ENCODE assay signal across 1 cellular context in genomic region chr1:227787513-227788278, GRCh38.
A peak's percentile ranks its signal among the peaks of the same experiment; 100 is the strongest.
TF ChIP-seq lines count a peak whose summit lies in the region.

No MANE protein-coding gene starts in this region.

TF ChIP-seq in WTC11, 78 proteins besides CTCF, POLR2A, EP300 and RAD21 (continued from another document and continues in another):
- TF ChIP-seq STAT6 (CRISPR knock-in tag; conservative IDR thresholded peaks at IDR 0.05; ENCODE audit: low read depth), result no peak
- no peak for TF ChIP-seq ZNF138 (CRISPR knock-in tag; conservative IDR thresholded peaks at IDR 0.05)
- TF ChIP-seq FOXP1 (CRISPR knock-in tag; IDR thresholded peaks at IDR 0.05; ENCODE audit: borderline replicate concordance), result 0 out of 2 replicates have a peak, but pooled peaks have one; percentile 48
- no peak for TF ChIP-seq ATF1 (CRISPR knock-in tag; IDR thresholded peaks at IDR 0.05)
- no peak for TF ChIP-seq ZSCAN18 (CRISPR knock-in tag; IDR thresholded peaks at IDR 0.05)
- no peak for TF ChIP-seq TP53 (CRISPR knock-in tag; IDR thresholded peaks at IDR 0.05)
- TF ChIP-seq ZNF232 (CRISPR knock-in tag; IDR thresholded peaks at IDR 0.05), result 0 out of 2 replicates have a peak, but pooled peaks have one; percentile 26
- no peak for TF ChIP-seq E2F1 (CRISPR knock-in tag; IDR thresholded peaks at IDR 0.05)
- TF ChIP-seq, protein P1, sequence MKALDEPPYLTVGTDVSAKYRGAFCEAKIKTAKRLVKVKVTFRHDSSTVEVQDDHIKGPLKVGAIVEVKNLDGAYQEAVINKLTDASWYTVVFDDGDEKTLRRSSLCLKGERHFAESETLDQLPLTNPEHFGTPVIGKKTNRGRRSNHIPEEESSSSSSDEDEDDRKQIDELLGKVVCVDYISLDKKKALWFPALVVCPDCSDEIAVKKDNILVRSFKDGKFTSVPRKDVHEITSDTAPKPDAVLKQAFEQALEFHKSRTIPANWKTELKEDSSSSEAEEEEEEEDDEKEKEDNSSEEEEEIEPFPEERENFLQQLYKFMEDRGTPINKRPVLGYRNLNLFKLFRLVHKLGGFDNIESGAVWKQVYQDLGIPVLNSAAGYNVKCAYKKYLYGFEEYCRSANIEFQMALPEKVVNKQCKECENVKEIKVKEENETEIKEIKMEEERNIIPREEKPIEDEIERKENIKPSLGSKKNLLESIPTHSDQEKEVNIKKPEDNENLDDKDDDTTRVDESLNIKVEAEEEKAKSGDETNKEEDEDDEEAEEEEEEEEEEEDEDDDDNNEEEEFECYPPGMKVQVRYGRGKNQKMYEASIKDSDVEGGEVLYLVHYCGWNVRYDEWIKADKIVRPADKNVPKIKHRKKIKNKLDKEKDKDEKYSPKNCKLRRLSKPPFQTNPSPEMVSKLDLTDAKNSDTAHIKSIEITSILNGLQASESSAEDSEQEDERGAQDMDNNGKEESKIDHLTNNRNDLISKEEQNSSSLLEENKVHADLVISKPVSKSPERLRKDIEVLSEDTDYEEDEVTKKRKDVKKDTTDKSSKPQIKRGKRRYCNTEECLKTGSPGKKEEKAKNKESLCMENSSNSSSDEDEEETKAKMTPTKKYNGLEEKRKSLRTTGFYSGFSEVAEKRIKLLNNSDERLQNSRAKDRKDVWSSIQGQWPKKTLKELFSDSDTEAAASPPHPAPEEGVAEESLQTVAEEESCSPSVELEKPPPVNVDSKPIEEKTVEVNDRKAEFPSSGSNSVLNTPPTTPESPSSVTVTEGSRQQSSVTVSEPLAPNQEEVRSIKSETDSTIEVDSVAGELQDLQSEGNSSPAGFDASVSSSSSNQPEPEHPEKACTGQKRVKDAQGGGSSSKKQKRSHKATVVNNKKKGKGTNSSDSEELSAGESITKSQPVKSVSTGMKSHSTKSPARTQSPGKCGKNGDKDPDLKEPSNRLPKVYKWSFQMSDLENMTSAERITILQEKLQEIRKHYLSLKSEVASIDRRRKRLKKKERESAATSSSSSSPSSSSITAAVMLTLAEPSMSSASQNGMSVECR (CRISPR knock-in tag; IDR thresholded peaks at IDR 0.05; ENCODE audit: borderline replicate concordance), result no peak
- TF ChIP-seq SMAD3 (CRISPR knock-in tag; IDR thresholded peaks at IDR 0.05; ENCODE audit: borderline replicate concordance), result no peak
- TF ChIP-seq ETV6 (CRISPR knock-in tag; IDR thresholded peaks at IDR 0.05), result no peak
- TF ChIP-seq, protein P2, sequence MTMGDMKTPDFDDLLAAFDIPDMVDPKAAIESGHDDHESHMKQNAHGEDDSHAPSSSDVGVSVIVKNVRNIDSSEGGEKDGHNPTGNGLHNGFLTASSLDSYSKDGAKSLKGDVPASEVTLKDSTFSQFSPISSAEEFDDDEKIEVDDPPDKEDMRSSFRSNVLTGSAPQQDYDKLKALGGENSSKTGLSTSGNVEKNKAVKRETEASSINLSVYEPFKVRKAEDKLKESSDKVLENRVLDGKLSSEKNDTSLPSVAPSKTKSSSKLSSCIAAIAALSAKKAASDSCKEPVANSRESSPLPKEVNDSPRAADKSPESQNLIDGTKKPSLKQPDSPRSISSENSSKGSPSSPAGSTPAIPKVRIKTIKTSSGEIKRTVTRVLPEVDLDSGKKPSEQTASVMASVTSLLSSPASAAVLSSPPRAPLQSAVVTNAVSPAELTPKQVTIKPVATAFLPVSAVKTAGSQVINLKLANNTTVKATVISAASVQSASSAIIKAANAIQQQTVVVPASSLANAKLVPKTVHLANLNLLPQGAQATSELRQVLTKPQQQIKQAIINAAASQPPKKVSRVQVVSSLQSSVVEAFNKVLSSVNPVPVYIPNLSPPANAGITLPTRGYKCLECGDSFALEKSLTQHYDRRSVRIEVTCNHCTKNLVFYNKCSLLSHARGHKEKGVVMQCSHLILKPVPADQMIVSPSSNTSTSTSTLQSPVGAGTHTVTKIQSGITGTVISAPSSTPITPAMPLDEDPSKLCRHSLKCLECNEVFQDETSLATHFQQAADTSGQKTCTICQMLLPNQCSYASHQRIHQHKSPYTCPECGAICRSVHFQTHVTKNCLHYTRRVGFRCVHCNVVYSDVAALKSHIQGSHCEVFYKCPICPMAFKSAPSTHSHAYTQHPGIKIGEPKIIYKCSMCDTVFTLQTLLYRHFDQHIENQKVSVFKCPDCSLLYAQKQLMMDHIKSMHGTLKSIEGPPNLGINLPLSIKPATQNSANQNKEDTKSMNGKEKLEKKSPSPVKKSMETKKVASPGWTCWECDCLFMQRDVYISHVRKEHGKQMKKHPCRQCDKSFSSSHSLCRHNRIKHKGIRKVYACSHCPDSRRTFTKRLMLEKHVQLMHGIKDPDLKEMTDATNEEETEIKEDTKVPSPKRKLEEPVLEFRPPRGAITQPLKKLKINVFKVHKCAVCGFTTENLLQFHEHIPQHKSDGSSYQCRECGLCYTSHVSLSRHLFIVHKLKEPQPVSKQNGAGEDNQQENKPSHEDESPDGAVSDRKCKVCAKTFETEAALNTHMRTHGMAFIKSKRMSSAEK (CRISPR knock-in tag; IDR thresholded peaks at IDR 0.05; ENCODE audit: borderline replicate concordance), result no peak
- no peak for TF ChIP-seq SMAD4 (CRISPR knock-in tag; IDR thresholded peaks at IDR 0.05)
- TF ChIP-seq NFYB (CRISPR knock-in tag; conservative IDR thresholded peaks at IDR 0.05; ENCODE audit: low read depth), result no peak
- TF ChIP-seq, protein P3, sequence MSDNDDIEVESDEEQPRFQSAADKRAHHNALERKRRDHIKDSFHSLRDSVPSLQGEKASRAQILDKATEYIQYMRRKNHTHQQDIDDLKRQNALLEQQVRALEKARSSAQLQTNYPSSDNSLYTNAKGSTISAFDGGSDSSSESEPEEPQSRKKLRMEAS (CRISPR knock-in tag; IDR thresholded peaks at IDR 0.05), result peak; percentile 65; the same call in 1 of the 2 replicates
- TF ChIP-seq JUN (CRISPR knock-in tag; IDR thresholded peaks at IDR 0.05), result no peak
- peak; percentile 50; the same call in 1 of the 2 replicates for TF ChIP-seq NFE2L1 (CRISPR knock-in tag; IDR thresholded peaks at IDR 0.05)
- peak; percentile 37; the same call in 1 of the 2 replicates for TF ChIP-seq ESRRA (CRISPR knock-in tag; IDR thresholded peaks at IDR 0.05; ENCODE audit: borderline replicate concordance)
- TF ChIP-seq FOXJ3 (CRISPR knock-in tag; IDR thresholded peaks at IDR 0.05; ENCODE audit: borderline replicate concordance), result no peak
- TF ChIP-seq ZNF425 (CRISPR knock-in tag; conservative IDR thresholded peaks at IDR 0.05), result no peak
- TF ChIP-seq JAZF1 (CRISPR knock-in tag; IDR thresholded peaks at IDR 0.05), result no peak
- TF ChIP-seq, protein P4, sequence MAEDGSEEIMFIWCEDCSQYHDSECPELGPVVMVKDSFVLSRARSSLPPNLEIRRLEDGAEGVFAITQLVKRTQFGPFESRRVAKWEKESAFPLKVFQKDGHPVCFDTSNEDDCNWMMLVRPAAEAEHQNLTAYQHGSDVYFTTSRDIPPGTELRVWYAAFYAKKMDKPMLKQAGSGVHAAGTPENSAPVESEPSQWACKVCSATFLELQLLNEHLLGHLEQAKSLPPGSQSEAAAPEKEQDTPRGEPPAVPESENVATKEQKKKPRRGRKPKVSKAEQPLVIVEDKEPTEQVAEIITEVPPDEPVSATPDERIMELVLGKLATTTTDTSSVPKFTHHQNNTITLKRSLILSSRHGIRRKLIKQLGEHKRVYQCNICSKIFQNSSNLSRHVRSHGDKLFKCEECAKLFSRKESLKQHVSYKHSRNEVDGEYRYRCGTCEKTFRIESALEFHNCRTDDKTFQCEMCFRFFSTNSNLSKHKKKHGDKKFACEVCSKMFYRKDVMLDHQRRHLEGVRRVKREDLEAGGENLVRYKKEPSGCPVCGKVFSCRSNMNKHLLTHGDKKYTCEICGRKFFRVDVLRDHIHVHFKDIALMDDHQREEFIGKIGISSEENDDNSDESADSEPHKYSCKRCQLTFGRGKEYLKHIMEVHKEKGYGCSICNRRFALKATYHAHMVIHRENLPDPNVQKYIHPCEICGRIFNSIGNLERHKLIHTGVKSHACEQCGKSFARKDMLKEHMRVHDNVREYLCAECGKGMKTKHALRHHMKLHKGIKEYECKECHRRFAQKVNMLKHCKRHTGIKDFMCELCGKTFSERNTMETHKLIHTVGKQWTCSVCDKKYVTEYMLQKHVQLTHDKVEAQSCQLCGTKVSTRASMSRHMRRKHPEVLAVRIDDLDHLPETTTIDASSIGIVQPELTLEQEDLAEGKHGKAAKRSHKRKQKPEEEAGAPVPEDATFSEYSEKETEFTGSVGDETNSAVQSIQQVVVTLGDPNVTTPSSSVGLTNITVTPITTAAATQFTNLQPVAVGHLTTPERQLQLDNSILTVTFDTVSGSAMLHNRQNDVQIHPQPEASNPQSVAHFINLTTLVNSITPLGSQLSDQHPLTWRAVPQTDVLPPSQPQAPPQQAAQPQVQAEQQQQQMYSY (CRISPR knock-in tag; IDR thresholded peaks at IDR 0.05), result no peak
- no peak for TF ChIP-seq MYBL2 (CRISPR knock-in tag; IDR thresholded peaks at IDR 0.05)
- TF ChIP-seq TEAD4 (CRISPR knock-in tag; IDR thresholded peaks at IDR 0.05), result no peak
- no peak for TF ChIP-seq GTF2I (CRISPR knock-in tag; conservative IDR thresholded peaks at IDR 0.05)
- TF ChIP-seq AFF4 (CRISPR knock-in tag; IDR thresholded peaks at IDR 0.05; ENCODE audit: borderline replicate concordance), result no peak
- TF ChIP-seq RELA (CRISPR knock-in tag; IDR thresholded peaks at IDR 0.05; ENCODE audit: borderline replicate concordance), result no peak
